31 cellular contexts compared by ENCODE assay signal in genomic region chr15:80712956-80713355, GRCh38.
"Had no signal": no experiment of that assay in that cellular context is flagged by ENCODE, and none has a peak within 500 bp of the region (broad histone marks: within the 10 kb centered on the region; RNA-seq: fewer than 3 reads in every experiment).

No MANE protein-coding gene starts in this region.

- H3K4me1 ChIP-seq: colonic mucosa, gastrocnemius medialis had no signal

- DNase-seq: activated B cell treated with CpG ODN at 0.5 μM for 24 hours; activated CD4-positive, alpha-beta T cell treated with anti-CD3 and anti-CD28 coated beads for 48 hours; activated CD4-positive, alpha-beta T cell treated with anti-CD3 and anti-CD28 coated beads, Interleukin-2, amount 50 U/mL, for 1 hour; activated CD4-positive, alpha-beta T cell treated with anti-CD3 and anti-CD28 coated beads, Interleukin-2, amount 50 U/mL, for 48 hours; activated CD8-positive, alpha-beta memory T cell treated with anti-CD3 and anti-CD28 coated beads for 24 hours; activated CD8-positive, alpha-beta T cell treated with anti-CD3 and anti-CD28 coated beads for 36 hours; activated gamma-delta T cell; activated naive CD4-positive, alpha-beta T cell; activated naive CD4-positive, alpha-beta T cell treated with anti-CD3 and anti-CD28 coated beads, Interleukin-2, amount 50 U/mL, for 16 hours; activated T-cell treated with anti-CD3 and anti-CD28 coated beads, Interleukin-2, amount 50 U/mL, for 1 hour; activated T-cell treated with anti-CD3 and anti-CD28 coated beads, Interleukin-2, amount 50 U/mL, for 48 hours; amniotic stem cell; anterior cingulate cortex; brain microvascular endothelial cell; colonic mucosa; dorsolateral prefrontal cortex; effector memory CD4-positive, alpha-beta T cell; foreskin keratinocyte; gastrocnemius medialis; glutamatergic neuron; heart left ventricle; T-helper 17 cell; T1000; WERI-Rb-1 had no signal

- H3K4me1 Mint-ChIP-seq: activated B cell treated with CpG ODN at 0.5 μM for 24 hours had no signal

- H3K9me3 ChIP-seq: colonic mucosa, esophagus muscularis mucosa, gastrocnemius medialis, heart left ventricle had no signal

- ATAC-seq: activated CD4-positive, CD25-positive, alpha-beta regulatory T cell treated with anti-CD3 and anti-CD28 coated beads, Interleukin-2, amount 50 U/mL, for 24 hours; activated CD8-positive, alpha-beta T cell treated with anti-CD3 and anti-CD28 coated beads for 36 hours; foreskin keratinocyte; gastrocnemius medialis; heart left ventricle; T-helper 17 cell had no signal

- H3K27ac ChIP-seq: brain microvascular endothelial cell, dorsolateral prefrontal cortex, esophagus muscularis mucosa, foreskin keratinocyte, gastrocnemius medialis, heart left ventricle, WERI-Rb-1 had no signal

- H3K36me3 ChIP-seq: brain microvascular endothelial cell, colonic mucosa, esophagus muscularis mucosa, gastrocnemius medialis, heart left ventricle, WERI-Rb-1 had no signal

- H3K9me3 Mint-ChIP-seq: activated B cell treated with CpG ODN at 0.5 μM for 24 hours; activated CD8-positive, alpha-beta T cell treated with anti-CD3 and anti-CD28 coated beads for 36 hours; activated T-helper 1 cell treated with anti-CD3 and anti-CD28 coated beads, Interleukin-12 subunit alpha, Interleukin-12 subunit beta, Interleukin-2, Interleukin-4 antibody, amounts not matched to agents 30 ng/mL and 10 ng/mL and 1 ng/mL, durations not matched to agents 14 hours and 24 hours and 36 hours; dendritic cell treated with granulocyte-macrophage colony-stimulating factor and Interleukin-4, amounts not matched to agents 40 ng/mL and 50 ng/mL, for 4 days; endodermal cell; T-helper 2 cell treated with Interferon-gamma antibody and Interleukin-4, amounts not matched to agents 5 μg/mL and 100 μg/mL, for 36 hours had no signal

- H3K4me3 Mint-ChIP-seq: activated B cell treated with CpG ODN at 0.5 μM for 24 hours; activated CD8-positive, alpha-beta T cell treated with anti-CD3 and anti-CD28 coated beads for 36 hours; activated naive CD8-positive, alpha-beta T cell; activated T-helper 1 cell treated with anti-CD3 and anti-CD28 coated beads, Interleukin-12 subunit alpha, Interleukin-12 subunit beta, Interleukin-2, Interleukin-4 antibody, amounts not matched to agents 30 ng/mL and 10 ng/mL and 1 ng/mL, durations not matched to agents 14 hours and 24 hours and 36 hours; dendritic cell treated with granulocyte-macrophage colony-stimulating factor and Interleukin-4, amounts not matched to agents 40 ng/mL and 50 ng/mL, for 4 days; endodermal cell; T-helper 17 cell; T-helper 2 cell treated with Interferon-gamma antibody and Interleukin-4, amounts not matched to agents 5 μg/mL and 100 μg/mL, for 36 hours had no signal

- H3K27me3 ChIP-seq: brain microvascular endothelial cell, colonic mucosa, dorsolateral prefrontal cortex, esophagus muscularis mucosa, foreskin keratinocyte, gastrocnemius medialis, heart left ventricle had no signal

- H3K4me3 ChIP-seq: colonic mucosa, dorsolateral prefrontal cortex, esophagus muscularis mucosa, gastrocnemius medialis, heart left ventricle had no signal

- H3K36me3 Mint-ChIP-seq: activated naive CD8-positive, alpha-beta T cell had no signal

- H3K27me3 Mint-ChIP-seq: activated B cell treated with CpG ODN at 0.5 μM for 24 hours; activated CD8-positive, alpha-beta T cell treated with anti-CD3 and anti-CD28 coated beads for 36 hours; activated naive CD8-positive, alpha-beta T cell; dendritic cell treated with granulocyte-macrophage colony-stimulating factor and Interleukin-4, amounts not matched to agents 40 ng/mL and 50 ng/mL, for 4 days; T-helper 17 cell had no signal

- H3K27ac Mint-ChIP-seq: activated B cell treated with CpG ODN at 0.5 μM for 24 hours; activated CD8-positive, alpha-beta T cell treated with anti-CD3 and anti-CD28 coated beads for 36 hours; activated naive CD8-positive, alpha-beta T cell; activated T-helper 1 cell treated with anti-CD3 and anti-CD28 coated beads, Interleukin-12 subunit alpha, Interleukin-12 subunit beta, Interleukin-2, Interleukin-4 antibody, amounts not matched to agents 30 ng/mL and 10 ng/mL and 1 ng/mL, durations not matched to agents 14 hours and 24 hours and 36 hours; dendritic cell treated with granulocyte-macrophage colony-stimulating factor and Interleukin-4, amounts not matched to agents 40 ng/mL and 50 ng/mL, for 4 days; endodermal cell; T-helper 17 cell; T-helper 2 cell treated with Interferon-gamma antibody and Interleukin-4, amounts not matched to agents 5 μg/mL and 100 μg/mL, for 36 hours had no signal
